1 cellular context compared by ENCODE assay signal in genomic region chr5:121432-121831, GRCh38.
A peak's percentile ranks its signal among the peaks of the same experiment; 100 is the strongest.
TF ChIP-seq lines count a peak whose summit lies in the region.

No MANE protein-coding gene starts in this region.

TF ChIP-seq in K562, 482 proteins besides CTCF, POLR2A, EP300 and RAD21 (continued from another document):
- TF ChIP-seq TRIM24 (IDR thresholded peaks at IDR 0.05) (peak in 1 of 2 experiments; percentile 30; a peak in 1 of 4 replicates), EHMT2 (IDR thresholded peaks at IDR 0.05) (0 out of 2 replicates have a peak, but pooled peaks have one; percentile 20), KHSRP (IDR thresholded peaks at IDR 0.05) (no peak), TRIM28 (IDR thresholded peaks at IDR 0.05) (peak; percentile 85), CBX1 (IDR thresholded peaks at IDR 0.05; ENCODE audit: low read depth) (peak; percentile 64; the same call in 1 of the 2 replicates), HCFC1 (IDR thresholded peaks at IDR 0.05; ENCODE audit: low read depth, low read length) (no peak)
- TF ChIP-seq, protein P1, sequence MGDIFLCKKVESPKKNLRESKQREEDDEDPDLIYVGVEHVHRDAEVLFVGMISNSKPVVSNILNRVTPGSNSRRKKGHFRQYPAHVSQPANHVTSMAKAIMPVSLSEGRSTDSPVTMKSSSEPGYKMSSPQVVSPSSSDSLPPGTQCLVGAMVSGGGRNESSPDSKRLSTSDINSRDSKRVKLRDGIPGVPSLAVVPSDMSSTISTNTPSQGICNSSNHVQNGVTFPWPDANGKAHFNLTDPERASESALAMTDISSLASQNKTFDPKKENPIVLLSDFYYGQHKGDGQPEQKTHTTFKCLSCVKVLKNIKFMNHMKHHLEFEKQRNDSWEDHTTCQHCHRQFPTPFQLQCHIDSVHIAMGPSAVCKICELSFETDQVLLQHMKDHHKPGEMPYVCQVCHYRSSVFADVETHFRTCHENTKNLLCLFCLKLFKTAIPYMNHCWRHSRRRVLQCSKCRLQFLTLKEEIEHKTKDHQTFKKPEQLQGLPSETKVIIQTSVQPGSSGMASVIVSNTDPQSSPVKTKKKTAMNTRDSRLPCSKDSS (IDR thresholded peaks at IDR 0.05; ENCODE audit: low read depth, partially characterized antibody), result peak; percentile 55
